Comparison of ENCODE assay signal across 12 cellular contexts in genomic region chr1:55815745-55816455, GRCh38.
DNase-seq lines count a peak whose midpoint lies in the region; ATAC-seq and TF ChIP-seq lines count a peak whose summit lies in the region.
"Had no signal": no experiment of that assay in that cellular context is flagged by ENCODE, and none has a peak within 500 bp of the region (broad histone marks: within the 10 kb centered on the region; RNA-seq: fewer than 3 reads in every experiment).

No MANE protein-coding gene starts in this region.

- no peak overlapping the region for H3K18ac ChIP-seq in trophoblast cell (ENCODE audit: low read length)

- peak overlapping the region; percentile 97 for H2BK12ac ChIP-seq in trophoblast cell (ENCODE audit: low read length)

- H2AFZ ChIP-seq in trophoblast cell (ENCODE audit: insufficient read depth, low read length, poor library complexity): no peak overlapping the region

- H3K4me1 Mint-ChIP-seq in endothelial cell (ENCODE audit: unreplicated experiment): peaks cover 20% of the 10 kb centered on the region
- H3K4me1 Mint-ChIP-seq: IgD-negative memory B cell had no signal

- WGBS in trophoblast cell (ENCODE audit: extremely low coverage, insufficient coverage, insufficient read length): no CpG with 5 or more reads among the region's 5 CpGs
- WGBS in right cardiac atrium: 74% methylated on average over 5 of the region's 5 CpGs

- H4K8ac ChIP-seq in trophoblast cell (ENCODE audit: low read depth, low read length): peak overlapping the region; percentile 30

- H3K4me3 ChIP-seq in trophoblast cell (ENCODE audit: low read depth, low read length): no peak overlapping the region
- no peak overlapping the region for H3K4me3 ChIP-seq in right cardiac atrium (ENCODE audit: low read length)
- H3K4me3 ChIP-seq: SK-N-MC had no signal

- no peak overlapping the region for H3K9ac ChIP-seq in trophoblast cell (ENCODE audit: low read length)

- TF ChIP-seq CTCF in endothelial cell (IDR thresholded peaks at IDR 0.05; ENCODE audit: unreplicated experiment): no peak

- H3K27me3 ChIP-seq in trophoblast cell (ENCODE audit: insufficient read depth, low read length) (no peaks in the 10 kb centered on the region), right cardiac atrium (ENCODE audit: control insufficient read depth, insufficient read depth) (no peaks in the 10 kb centered on the region)

- no peak overlapping the region for H4K12ac ChIP-seq in trophoblast cell (ENCODE audit: low read depth, low read length)

- H4K91ac ChIP-seq in trophoblast cell (ENCODE audit: low read depth, low read length): peak overlapping the region; percentile 49

- H3K27me3 Mint-ChIP-seq in endothelial cell (ENCODE audit: unreplicated experiment): peaks cover 7% of the 10 kb centered on the region
- H3K27me3 Mint-ChIP-seq: IgD-negative memory B cell had no signal

- H2AK5ac ChIP-seq in trophoblast cell (ENCODE audit: low read length): peak overlapping the region; percentile 45

- H3K27ac ChIP-seq in trophoblast cell (ENCODE audit: low read depth, low read length): no peak overlapping the region
- no peak overlapping the region for H3K27ac ChIP-seq in right cardiac atrium (ENCODE audit: low read length)
- H3K27ac ChIP-seq: SK-N-MC had no signal

- H3K23ac ChIP-seq in trophoblast cell (ENCODE audit: low read length): no peak overlapping the region

- no peak for DNase-seq in endothelial cell (ENCODE audit: low spot score)
- DNase-seq in trophoblast cell: no peak
- DNase-seq in NCI-H1092 treated with DMSO at 0.1 percent for 48 hours (lab: John Stamatoyannopoulos, UW): no peak
- DNase-seq in right cardiac atrium: no peak
- DNase-seq: GOT3, NCI-H526 treated with DMSO at 0.1 percent for 48 hours, Right ventricle myocardium superior had no signal

- peak; percentile 26 for ATAC-seq in GM19351 (IDR thresholded peaks at IDR 0.05; ENCODE audit: unreplicated experiment)
- peak; percentile 12 for ATAC-seq in HG03565 (IDR thresholded peaks at IDR 0.05; ENCODE audit: unreplicated experiment)
- ATAC-seq in HG03097 (IDR thresholded peaks at IDR 0.05; ENCODE audit: low FRiP score, unreplicated experiment): no peak
- no peak for ATAC-seq in right cardiac atrium

- H2BK5ac ChIP-seq in trophoblast cell (ENCODE audit: low read depth, low read length, poor library complexity): peak overlapping the region; percentile 58

- no peak overlapping the region for H3K4me2 ChIP-seq in trophoblast cell (ENCODE audit: low read length)

- H3K4me1 ChIP-seq in trophoblast cell (ENCODE audit: control insufficient read depth in 1 of 2, insufficient read depth in 2 of 2, low read length in 2 of 2) (peaks cover 6 to 11% of the 10 kb centered on the region in 2 experiments), right cardiac atrium (ENCODE audit: control insufficient read depth, insufficient read depth, low read length) (no peaks in the 10 kb centered on the region)

- H3K79me1 ChIP-seq in trophoblast cell (ENCODE audit: low read length): peaks cover 30% of the 10 kb centered on the region

- H3K4me3 Mint-ChIP-seq in endothelial cell (ENCODE audit: unreplicated experiment): no peak overlapping the region
- H3K4me3 Mint-ChIP-seq: IgD-negative memory B cell had no signal

- H3K27ac Mint-ChIP-seq in endothelial cell (ENCODE audit: unreplicated experiment): peak overlapping the region; percentile 81
- H3K27ac Mint-ChIP-seq: IgD-negative memory B cell had no signal

- H3K14ac ChIP-seq in trophoblast cell (ENCODE audit: low read length): peak overlapping the region; percentile 48

- H3K36me3 Mint-ChIP-seq in endothelial cell (ENCODE audit: low read depth, unreplicated experiment): no peaks in the 10 kb centered on the region
- H3K36me3 Mint-ChIP-seq: IgD-negative memory B cell had no signal

- H2BK120ac ChIP-seq in trophoblast cell (ENCODE audit: insufficient read depth, low read length, poor library complexity): peak overlapping the region; percentile 54

- no peaks in the 10 kb centered on the region for H3K9me3 ChIP-seq in trophoblast cell (ENCODE audit: insufficient read depth, low read depth, low read length)
- no peaks in the 10 kb centered on the region for H3K9me3 ChIP-seq in right cardiac atrium (ENCODE audit: control insufficient read depth, low read length)

- H3K36me3 ChIP-seq in trophoblast cell (ENCODE audit: control insufficient read depth in 1 of 2, insufficient read depth in 2 of 2, low read length in 2 of 2): no peaks in the 10 kb centered on the region

- peak overlapping the region; percentile 7 for H3K4ac ChIP-seq in trophoblast cell (ENCODE audit: low read depth, low read length)

- intact Hi-C loops in right cardiac atrium (cut with DNase I): no loop called here

- no peaks in the 10 kb centered on the region for H3K9me3 Mint-ChIP-seq in endothelial cell (ENCODE audit: unreplicated experiment)

- no peaks in the 10 kb centered on the region for H3K79me2 ChIP-seq in trophoblast cell (ENCODE audit: control insufficient read depth, insufficient read depth, low read length, poor library complexity)

Comparison
In these comparisons a context has a peak if more than half of its experiments do, and no peak if none do; other contexts are left out.
1. ATAC-seq: peak in GM19351 (single experiment) and HG03565 (single experiment); none in HG03097 (single experiment) and right cardiac atrium (0 of 2).